8 cellular contexts compared by ENCODE assay signal in the genomic region with DNA sequence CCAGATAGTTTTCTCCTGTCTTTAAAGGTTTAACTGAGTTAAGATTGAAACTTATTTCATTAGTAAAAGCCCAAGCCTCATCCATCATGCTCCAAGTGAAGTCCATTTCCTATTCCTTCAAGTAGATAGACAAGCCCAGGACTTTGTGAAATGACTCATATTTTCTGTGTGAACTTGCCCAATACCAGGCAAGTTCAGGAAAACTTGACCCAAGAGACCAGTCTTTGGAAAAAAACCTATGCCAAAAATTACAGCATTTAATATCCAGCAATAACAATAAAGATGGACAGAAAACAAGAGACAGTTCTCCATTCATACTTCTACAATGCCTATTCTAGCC. TPM values are rescaled to one million over a fixed set of nuclear protein-coding genes. Genes with fewer than 3 reads are reported as not detected.
DNase-seq lines count a peak whose midpoint lies in the region; ATAC-seq, FAIRE-seq and TF ChIP-seq lines count a peak whose summit lies in the region.

No MANE protein-coding gene starts in this region.

- in situ Hi-C loops in ACHN (cut with HindIII; ENCODE audit: low pct_ligation_motif_present, low pct_unique_long_range_greater_than_20kb, low sequenced_read_pairs), result no loop called here

- H3K9me3 ChIP-seq in colonic mucosa (no peaks in the 10 kb centered on the region), mononuclear cell (ENCODE audit: low read depth, low read length) (no peaks in the 10 kb centered on the region)

- no peak for FAIRE-seq in frontal cortex (lab: Jason Lieb, UNC)

- TF ChIP-seq CTCF in colonic mucosa (IDR thresholded peaks at IDR 0.05), result no peak

- DNase-seq in ACHN (peak; percentile 18), LHCN-M2 (ENCODE audit: low read depth) (peak; percentile 81), colonic mucosa (no peak), NCI-H1417 (lab: John Stamatoyannopoulos, UW) (no peak), NCI-H345 treated with DMSO at 0.1 percent for 48 hours (lab: John Stamatoyannopoulos, UW; ENCODE audit: unreplicated experiment) (no peak), frontal cortex (ENCODE audit: low spot score in 2 of 2) (no peak)

- intact Hi-C loops in colonic mucosa (cut with DNase I), result no loop called here

- H3K9ac ChIP-seq in colonic mucosa (ENCODE audit: low read depth in 2 of 2, low read length in 2 of 2), result no peak overlapping the region

- H3K27me3 ChIP-seq in colonic mucosa, result no peaks in the 10 kb centered on the region
- no peaks in the 10 kb centered on the region for H3K27me3 ChIP-seq in mononuclear cell (ENCODE audit: insufficient read depth, low read length)

- H3K4me1 ChIP-seq in colonic mucosa (no peaks in the 10 kb centered on the region), mononuclear cell (ENCODE audit: insufficient read depth, low read length) (peaks cover 55% of the 10 kb centered on the region)

- no peak for ATAC-seq in HG03342 (IDR thresholded peaks at IDR 0.05; ENCODE audit: unreplicated experiment)

- peak overlapping the region; percentile 30 for H3K27ac ChIP-seq in colonic mucosa

- no peaks in the 10 kb centered on the region for H3K36me3 ChIP-seq in colonic mucosa

- H3K4me3 ChIP-seq in colonic mucosa, result peak overlapping the region; percentile 66
- H3K4me3 ChIP-seq in mononuclear cell (ENCODE audit: low read length), result peak overlapping the region; percentile 86

RNA-seq across cellular contexts. Expression of a gene that starts 0.4 kb away (rescaled TPM):
- 24.9 and 29.3 TPM in 2 replicates for total RNA-seq in LHCN-M2 (2014; rRNA removed)
- 19.8 TPM for polyA plus RNA-seq in LHCN-M2 (2012)
- 10 to 100 TPM in 1 of 2 donors, 1 to 10 TPM in 1; 7.5 to 10.2 TPM for total RNA-seq in colonic mucosa
- total RNA-seq in mononuclear cell, result 21.1 TPM
- 6.5 TPM for total RNA-seq in frontal cortex

RNA-seq across cellular contexts. Expression of a gene that starts 25.7 kb away (rescaled TPM):
- total RNA-seq in LHCN-M2 (2014; rRNA removed) (154 and 175 TPM in 2 replicates), colonic mucosa (100 to 1,000 TPM; 117 to 123 TPM), mononuclear cell (60.8 TPM), frontal cortex (234 TPM)
- 68.3 TPM for polyA plus RNA-seq in LHCN-M2 (2012)

RNA-seq across cellular contexts. Expression of a gene that starts 37.3 kb away (rescaled TPM):
- total RNA-seq in LHCN-M2 (2014; rRNA removed) (21.5 and 24.7 TPM in 2 replicates), colonic mucosa (1 to 10 TPM; 4.8 to 8.1 TPM), mononuclear cell (16.1 TPM), frontal cortex (5.3 TPM)
- 19.6 TPM for polyA plus RNA-seq in LHCN-M2 (2012)

Comparison
In these comparisons a context has a peak if more than half of its experiments do, and no peak if none do; other contexts are left out.
1. DNase-seq: peak in ACHN (single experiment) and LHCN-M2 (single experiment); none in colonic mucosa (single experiment), NCI-H1417 (0 of 3), NCI-H345 treated with DMSO at 0.1 percent for 48 hours (single experiment) and frontal cortex (0 of 2).